29 cellular contexts compared by ENCODE assay signal in genomic region chr9:77000330-77000729, GRCh38. TPM values are rescaled to one million over a fixed set of nuclear protein-coding genes. Genes with fewer than 3 reads are reported as not detected.
"Had no signal": no experiment of that assay in that cellular context is flagged by ENCODE, and none has a peak within 500 bp of the region (broad histone marks: within the 10 kb centered on the region; RNA-seq: fewer than 3 reads in every experiment).

No MANE protein-coding gene starts in this region.

- DNase-seq: activated B cell treated with CpG ODN at 0.5 μM for 24 hours; activated CD4-positive, alpha-beta T cell treated with anti-CD3 and anti-CD28 coated beads for 36 hours; activated CD4-positive, alpha-beta T cell treated with anti-CD3 and anti-CD28 coated beads, Interleukin-2, amount 50 U/mL, for 4 hours; activated CD8-positive, alpha-beta memory T cell treated with anti-CD3 and anti-CD28 coated beads for 24 hours; activated CD8-positive, alpha-beta memory T cell treated with anti-CD3 and anti-CD28 coated beads, Interleukin-2, amount 50 U/mL, for 4 hours; activated naive CD4-positive, alpha-beta T cell; activated naive CD8-positive, alpha-beta T cell treated with anti-CD3 and anti-CD28 coated beads, Interleukin-2, amount 10 ng/mL, durations not matched to agents 7 days and 5 days; activated T-cell treated with anti-CD3 and anti-CD28 coated beads, Interleukin-2, amount 50 U/mL, for 24 hours; amniotic stem cell; effector memory CD4-positive, alpha-beta T cell; gastrocnemius medialis; hippocampal formation; midbrain; natural killer cell; retina; sigmoid colon; stimulated activated CD4-positive, alpha-beta T cell treated with anti-CD3 and anti-CD28 coated beads, Interleukin-15, amount 100 ng/mL, for 24 hours; stomach; transverse colon had no signal

- H3K4me3 ChIP-seq: breast epithelium, gastrocnemius medialis, sigmoid colon, smooth muscle cell, stomach, transverse colon had no signal

- H3K36me3 ChIP-seq: breast epithelium, gastrocnemius medialis, sigmoid colon, stomach, transverse colon had no signal

- H3K27me3 ChIP-seq: breast epithelium, sigmoid colon had no signal

- H3K4me1 ChIP-seq: breast epithelium, gastrocnemius medialis, sigmoid colon, stomach, transverse colon had no signal

- H3K27ac ChIP-seq: breast epithelium, gastrocnemius medialis, sigmoid colon, stomach, transverse colon had no signal

- H3K9me3 ChIP-seq: breast epithelium, gastrocnemius medialis, sigmoid colon, stomach, transverse colon had no signal

RNA-seq across cellular contexts. Expression of gene FOXB2, which starts 19.1 kb away (rescaled TPM):
- total RNA-seq: activated B cell treated with CpG ODN at 0.5 μM for 24 hours; activated CD4-positive, alpha-beta T cell treated with anti-CD3 and anti-CD28 coated beads for 36 hours; activated naive CD8-positive, alpha-beta T cell treated with anti-CD3 and anti-CD28 coated beads, Interleukin-2, amount 10 ng/mL, durations not matched to agents 7 days and 5 days; activated T-helper 2 cell treated with anti-CD3 and anti-CD28 coated beads, Interferon-gamma antibody, Interleukin-2, Interleukin-4, amounts not matched to agents 10 μg/mL and 5 μg/mL and 100 μg/mL, durations not matched to agents 14 hours and 24 hours and 36 hours; breast epithelium; dermis microvascular lymphatic vessel endothelial cell; endothelial cell of umbilical vein; esophagus mucosa; gastrocnemius medialis; liver; natural killer cell; osteocyte; progenitor cell of endocrine pancreas; sigmoid colon; smooth muscle cell; stomach; temporal lobe; transverse colon had no signal
